30 cellular contexts compared by ENCODE assay signal in genomic region chr5:150364004-150364403, GRCh38.
"Had no signal": no experiment of that assay in that cellular context is flagged by ENCODE, and none has a peak within 500 bp of the region (broad histone marks: within the 10 kb centered on the region; RNA-seq: fewer than 3 reads in every experiment).

No MANE protein-coding gene starts in this region.

- H3K36me3 ChIP-seq: ovary, uterus had no signal

- H3K9me3 Mint-ChIP-seq: naive thymus-derived CD8-positive, alpha-beta T cell; natural killer cell treated with Interleukin-12 subunit alpha and Interleukin-12 subunit beta and Interleukin-15 and Interleukin-18, amount 100 ng/mL, for 72 hours; nephron progenitor cell; neural crest cell; stimulated activated memory B cell treated with anti-CD40 and anti-IgM and Interleukin-4, amounts not matched to agents 10 μg/mL and 1 μg/mL and 100 μg/mL, for 72 hours; stimulated activated naive CD8-positive, alpha-beta T cell treated with anti-CD3 and anti-CD28 coated beads, Interleukin-15, amount 100 ng/mL, for 72 hours; type B pancreatic cell had no signal

- DNase-seq: naive thymus-derived CD8-positive, alpha-beta T cell; nephron progenitor cell; nucleus accumbens; ovary; psoas muscle; right cardiac atrium; right lobe of liver; sigmoid colon; small intestine; stimulated activated CD4-positive, alpha-beta T cell treated with anti-CD3 and anti-CD28 coated beads, Interleukin-15, amount 100 ng/mL, for 24 hours; stimulated activated CD4-positive, alpha-beta T cell treated with anti-CD3 and anti-CD28 coated beads, Interleukin-2, amount 100 ng/mL, for 24 hours; stimulated activated CD4-positive, alpha-beta T cell treated with anti-CD3 and anti-CD28 coated beads, Interleukin-2, amount 100 ng/mL, for 48 hours; stimulated activated CD4-positive, alpha-beta T cell treated with anti-CD3 and anti-CD28 coated beads, Interleukin-4, amount 100 ng/mL, for 24 hours; stimulated activated naive CD4-positive, alpha-beta T cell; stimulated activated naive CD8-positive, alpha-beta T cell treated with anti-CD3 and anti-CD28 coated beads, Interleukin-15, amount 100 ng/mL, for 72 hours; stimulated activated naive CD8-positive, alpha-beta T cell treated with anti-CD3 and anti-CD28 coated beads, Interleukin-15, Interleukin-2, amounts not matched to agents 100 U/mL and 50 U/mL, for 24 hours; substantia nigra; testis; tibial artery; transverse colon; upper lobe of right lung; uterus had no signal

- H3K4me3 Mint-ChIP-seq: naive thymus-derived CD8-positive, alpha-beta T cell; natural killer cell treated with Interleukin-12 subunit alpha and Interleukin-12 subunit beta and Interleukin-15 and Interleukin-18, amount 100 ng/mL, for 72 hours; nephron progenitor cell; neural crest cell; stimulated activated memory B cell treated with anti-CD40 and anti-IgM and Interleukin-4, amounts not matched to agents 10 μg/mL and 1 μg/mL and 100 μg/mL, for 72 hours; stimulated activated naive CD8-positive, alpha-beta T cell treated with anti-CD3 and anti-CD28 coated beads, Interleukin-15, amount 100 ng/mL, for 72 hours; type B pancreatic cell had no signal

- H3K4me1 ChIP-seq: right lobe of liver, testis, uterus had no signal

- H3K27ac ChIP-seq: neutrophil, ovary, parathyroid adenoma, psoas muscle, right lobe of liver, sigmoid colon, suprapubic skin, testis, tibial artery, transverse colon, upper lobe of right lung, uterus had no signal

- H3K27ac Mint-ChIP-seq: natural killer cell treated with Interleukin-12 subunit alpha and Interleukin-12 subunit beta and Interleukin-15 and Interleukin-18, amount 100 ng/mL, for 72 hours; progenitor cell of endocrine pancreas; stimulated activated memory B cell treated with anti-CD40 and anti-IgM and Interleukin-4, amounts not matched to agents 10 μg/mL and 1 μg/mL and 100 μg/mL, for 72 hours; stimulated activated naive CD8-positive, alpha-beta T cell treated with anti-CD3 and anti-CD28 coated beads, Interleukin-15, amount 100 ng/mL, for 72 hours; type B pancreatic cell had no signal

- H3K27me3 Mint-ChIP-seq: naive thymus-derived CD8-positive, alpha-beta T cell; natural killer cell treated with Interleukin-12 subunit alpha and Interleukin-12 subunit beta and Interleukin-15 and Interleukin-18, amount 100 ng/mL, for 72 hours; progenitor cell of endocrine pancreas; stimulated activated memory B cell treated with anti-CD40 and anti-IgM and Interleukin-4, amounts not matched to agents 10 μg/mL and 1 μg/mL and 100 μg/mL, for 72 hours; stimulated activated naive CD8-positive, alpha-beta T cell treated with anti-CD3 and anti-CD28 coated beads, Interleukin-15, amount 100 ng/mL, for 72 hours; type B pancreatic cell had no signal

- ATAC-seq: naive thymus-derived CD8-positive, alpha-beta T cell; natural killer cell treated with Interleukin-12 subunit alpha and Interleukin-12 subunit beta and Interleukin-15 and Interleukin-18, amount 100 ng/mL, for 72 hours; psoas muscle; right cardiac atrium; right lobe of liver; stimulated activated memory B cell treated with anti-CD40 and anti-IgM and Interleukin-4, amounts not matched to agents 10 μg/mL and 1 μg/mL and 100 μg/mL, for 72 hours; stimulated activated naive CD8-positive, alpha-beta T cell treated with anti-CD3 and anti-CD28 coated beads, Interleukin-15, amount 100 ng/mL, for 72 hours; stimulated activated naive CD8-positive, alpha-beta T cell treated with anti-CD3 and anti-CD28 coated beads, Interleukin-15, Interleukin-2, amounts not matched to agents 100 U/mL and 50 U/mL, for 24 hours; upper lobe of right lung had no signal

- H3K27me3 ChIP-seq: neutrophil, ovary, right lobe of liver, sigmoid colon, suprapubic skin, testis, tibial artery, transverse colon, upper lobe of right lung, uterus had no signal

- H3K4me3 ChIP-seq: ovary, psoas muscle, right lobe of liver, sigmoid colon, suprapubic skin, testis, tibial artery, transverse colon, upper lobe of right lung, uterus had no signal

- H3K9me3 ChIP-seq: neutrophil, ovary, psoas muscle, right lobe of liver, sigmoid colon, suprapubic skin, testis, tibial artery, transverse colon, upper lobe of right lung, uterus had no signal
